ENCODE assay signal across 12 cellular contexts in genomic region chr19:41877916-41878905, GRCh38. TPM values are rescaled to one million over a fixed set of nuclear protein-coding genes. Genes with fewer than 3 reads are reported as not detected.
A peak's percentile ranks its signal among the peaks of the same experiment; 100 is the strongest.
DNase-seq lines count a peak whose midpoint lies in the region; ATAC-seq and TF ChIP-seq lines count a peak whose summit lies in the region.
"Had no signal": no experiment of that assay in that cellular context is flagged by ENCODE, and none has a peak within 500 bp of the region (broad histone marks: within the 10 kb centered on the region; RNA-seq: fewer than 3 reads in every experiment).

No MANE protein-coding gene starts in this region.

- no peaks in the 10 kb centered on the region for H3K79me1 ChIP-seq in mesendoderm (ENCODE audit: low read length)

- no peak overlapping the region for H3K23ac ChIP-seq in mesendoderm (ENCODE audit: low read length)

- no peaks in the 10 kb centered on the region for H3K9me3 Mint-ChIP-seq in activated T-helper 1 cell treated with anti-CD3 and anti-CD28 coated beads, Interleukin-12 subunit alpha, Interleukin-12 subunit beta, Interleukin-2, Interleukin-4 antibody, amounts not matched to agents 30 ng/mL and 10 ng/mL and 1 ng/mL, durations not matched to agents 14 hours and 24 hours and 36 hours

- H3K4ac ChIP-seq in mesendoderm (ENCODE audit: low read depth, low read length): no peak overlapping the region

- H3K27ac Mint-ChIP-seq in activated T-helper 1 cell treated with anti-CD3 and anti-CD28 coated beads, Interleukin-12 subunit alpha, Interleukin-12 subunit beta, Interleukin-2, Interleukin-4 antibody, amounts not matched to agents 30 ng/mL and 10 ng/mL and 1 ng/mL, durations not matched to agents 14 hours and 24 hours and 36 hours: peak overlapping the region; percentile 23

- peaks cover 5% of the 10 kb centered on the region for H3K36me3 Mint-ChIP-seq in activated T-helper 1 cell treated with anti-CD3 and anti-CD28 coated beads, Interleukin-12 subunit alpha, Interleukin-12 subunit beta, Interleukin-2, Interleukin-4 antibody, amounts not matched to agents 30 ng/mL and 10 ng/mL and 1 ng/mL, durations not matched to agents 14 hours and 24 hours and 36 hours (ENCODE audit: low read depth)

- H3K27me3 Mint-ChIP-seq in activated T-helper 1 cell treated with anti-CD3 and anti-CD28 coated beads, Interleukin-12 subunit alpha, Interleukin-12 subunit beta, Interleukin-2, Interleukin-4 antibody, amounts not matched to agents 30 ng/mL and 10 ng/mL and 1 ng/mL, durations not matched to agents 14 hours and 24 hours and 36 hours (ENCODE audit: insufficient read depth): no peaks in the 10 kb centered on the region

- no peaks in the 10 kb centered on the region for H3K9me3 ChIP-seq in neutrophil

- peak; percentile 74 for TF ChIP-seq POLR2A in GM19099 (IDR thresholded peaks at IDR 0.05; ENCODE audit: extremely low read depth, insufficient read length, low read depth)

- no peak overlapping the region for H4K5ac ChIP-seq in mesendoderm (ENCODE audit: low read length)

- H4K8ac ChIP-seq in mesendoderm (ENCODE audit: low read depth, low read length): no peak overlapping the region

- ATAC-seq in HG03135 (IDR thresholded peaks at IDR 0.05; ENCODE audit: unreplicated experiment): no peak
- ATAC-seq: left lobe of liver had no signal

- no peak overlapping the region for H2AK5ac ChIP-seq in mesendoderm (ENCODE audit: low read length)

- no peak overlapping the region for H3K18ac ChIP-seq in mesendoderm (ENCODE audit: low read length)

- no peak overlapping the region for H3K4me2 ChIP-seq in mesendoderm (ENCODE audit: low read length)

- no peak overlapping the region for H3K56ac ChIP-seq in mesendoderm (ENCODE audit: low read length)

- H3K27me3 ChIP-seq in neutrophil (no peaks in the 10 kb centered on the region), mesendoderm (ENCODE audit: insufficient read depth, low read length, poor library complexity) (no peaks in the 10 kb centered on the region)

- H3K27ac ChIP-seq in neutrophil: peak overlapping the region; percentile 89
- no peak overlapping the region for H3K27ac ChIP-seq in mesendoderm (ENCODE audit: low read depth, low read length)

- DNase-seq in GM10266 (ENCODE audit: extremely low spot score) (peak; percentile 77), 8988T (no peak), mesendoderm (no peak)
- DNase-seq in activated T-helper 1 cell treated with anti-CD3 and anti-CD28 coated beads, Interleukin-12 subunit alpha, Interleukin-12 subunit beta, Interleukin-2, Interleukin-4 antibody, amounts not matched to agents 30 ng/mL and 10 ng/mL and 1 ng/mL, durations not matched to agents 14 hours and 24 hours and 36 hours (ENCODE audit: low spot score): no peak
- no peak for DNase-seq in stimulated activated CD8-positive, alpha-beta memory T cell treated with anti-CD3 and anti-CD28 coated beads, Interleukin-4, amount 100 ng/mL, for 48 hours
- DNase-seq: NCI-H446, SIG-M5 had no signal

- peaks cover 77 to 78% of the 10 kb centered on the region in 2 experiments for H3K4me1 ChIP-seq in neutrophil (ENCODE audit: control insufficient read depth in 1 of 2, insufficient read depth in 1 of 2, low read depth in 1 of 2, low read length in 1 of 2)
- no peaks in the 10 kb centered on the region for H3K4me1 ChIP-seq in mesendoderm (ENCODE audit: control insufficient read depth, low read depth, low read length)

- H3K4me3 Mint-ChIP-seq in activated T-helper 1 cell treated with anti-CD3 and anti-CD28 coated beads, Interleukin-12 subunit alpha, Interleukin-12 subunit beta, Interleukin-2, Interleukin-4 antibody, amounts not matched to agents 30 ng/mL and 10 ng/mL and 1 ng/mL, durations not matched to agents 14 hours and 24 hours and 36 hours: no peak overlapping the region

- WGBS in mesendoderm (ENCODE audit: extremely low coverage, insufficient coverage, low lambda C conversion rate): no CpG with 5 or more reads among the region's 17 CpGs

- peak; percentile 3 for TF ChIP-seq CTCF in GM10266 (IDR thresholded peaks at IDR 0.05; ENCODE audit: control insufficient read depth, insufficient read depth, low read depth, missing control alignments)
- no peak for TF ChIP-seq CTCF in neutrophil (IDR thresholded peaks at IDR 0.05)

- no peak overlapping the region for H3K9ac ChIP-seq in mesendoderm (ENCODE audit: low read length)

- peak overlapping the region; percentile 37 to 49 for H3K4me3 ChIP-seq in neutrophil (ENCODE audit: low read depth in 1 of 2, low read length in 1 of 2)
- H3K4me3 ChIP-seq in mesendoderm (ENCODE audit: low read length): no peak overlapping the region

- H2BK15ac ChIP-seq in mesendoderm (replicated peaks; ENCODE audit: low read depth): no peak overlapping the region

- no peaks in the 10 kb centered on the region for H3K79me2 ChIP-seq in mesendoderm (ENCODE audit: control insufficient read depth, insufficient read depth, low read length)

- intact Hi-C loops in activated T-helper 1 cell treated with anti-CD3 and anti-CD28 coated beads, Interleukin-12 subunit alpha, Interleukin-12 subunit beta, Interleukin-2, Interleukin-4 antibody, amounts not matched to agents 30 ng/mL and 10 ng/mL and 1 ng/mL, durations not matched to agents 14 hours and 24 hours and 36 hours (cut with micrococcal nuclease): no loop called here

- H2BK120ac ChIP-seq in mesendoderm (ENCODE audit: low read depth, low read length): no peak overlapping the region

- peaks cover 60% of the 10 kb centered on the region for H3K4me1 Mint-ChIP-seq in activated T-helper 1 cell treated with anti-CD3 and anti-CD28 coated beads, Interleukin-12 subunit alpha, Interleukin-12 subunit beta, Interleukin-2, Interleukin-4 antibody, amounts not matched to agents 30 ng/mL and 10 ng/mL and 1 ng/mL, durations not matched to agents 14 hours and 24 hours and 36 hours (ENCODE audit: low read depth)

- H3K36me3 ChIP-seq in neutrophil (no peaks in the 10 kb centered on the region), mesendoderm (ENCODE audit: control insufficient read depth, insufficient read depth, low read length) (no peaks in the 10 kb centered on the region)

- H2BK5ac ChIP-seq in mesendoderm (ENCODE audit: low read length): no peak overlapping the region

RNA-seq across cellular contexts. Expression of gene CD79A, which starts 1.1 kb away (rescaled TPM):
- 2.7 and 2.9 TPM in 2 replicates for total RNA-seq in activated T-helper 1 cell treated with anti-CD3 and anti-CD28 coated beads, Interleukin-12 subunit alpha, Interleukin-12 subunit beta, Interleukin-2, Interleukin-4 antibody, amounts not matched to agents 30 ng/mL and 10 ng/mL and 1 ng/mL, durations not matched to agents 14 hours and 24 hours and 36 hours
- 0.41 TPM for polyA plus RNA-seq in mesendoderm (2013, experiment 1 of 2)
- polyA plus RNA-seq in mesendoderm (2013, experiment 2 of 2): 0.46 TPM
- total RNA-seq: fibroblast of villous mesenchyme had no signal

RNA-seq across cellular contexts. Expression of gene ARHGEF1, which starts 4.8 kb away (rescaled TPM):
- 386 and 392 TPM in 2 replicates for total RNA-seq in activated T-helper 1 cell treated with anti-CD3 and anti-CD28 coated beads, Interleukin-12 subunit alpha, Interleukin-12 subunit beta, Interleukin-2, Interleukin-4 antibody, amounts not matched to agents 30 ng/mL and 10 ng/mL and 1 ng/mL, durations not matched to agents 14 hours and 24 hours and 36 hours
- 38.0 TPM for polyA plus RNA-seq in mesendoderm (2013, experiment 1 of 2)
- polyA plus RNA-seq in mesendoderm (2013, experiment 2 of 2): 36.4 TPM

RNA-seq across cellular contexts. Expression of gene RPS19, which starts 18.2 kb away (rescaled TPM):
- total RNA-seq in activated T-helper 1 cell treated with anti-CD3 and anti-CD28 coated beads, Interleukin-12 subunit alpha, Interleukin-12 subunit beta, Interleukin-2, Interleukin-4 antibody, amounts not matched to agents 30 ng/mL and 10 ng/mL and 1 ng/mL, durations not matched to agents 14 hours and 24 hours and 36 hours: 2,887 and 2,906 TPM in 2 replicates
- polyA plus RNA-seq in mesendoderm (2013, experiment 1 of 2): 3,019 TPM
- polyA plus RNA-seq in mesendoderm (2013, experiment 2 of 2): 2,972 TPM

RNA-seq across cellular contexts. Expression of gene DMRTC2, which starts 33.4 kb away (rescaled TPM):
- not detected in 2 replicates for total RNA-seq in activated T-helper 1 cell treated with anti-CD3 and anti-CD28 coated beads, Interleukin-12 subunit alpha, Interleukin-12 subunit beta, Interleukin-2, Interleukin-4 antibody, amounts not matched to agents 30 ng/mL and 10 ng/mL and 1 ng/mL, durations not matched to agents 14 hours and 24 hours and 36 hours
- not detected for polyA plus RNA-seq in mesendoderm (2013, experiment 1 of 2)
- not detected for polyA plus RNA-seq in mesendoderm (2013, experiment 2 of 2)
- total RNA-seq: fibroblast of villous mesenchyme, left lobe of liver had no signal

RNA-seq across cellular contexts. Expression of gene LYPD4, which starts 33.7 kb away (rescaled TPM):
- not detected in 2 replicates for total RNA-seq in activated T-helper 1 cell treated with anti-CD3 and anti-CD28 coated beads, Interleukin-12 subunit alpha, Interleukin-12 subunit beta, Interleukin-2, Interleukin-4 antibody, amounts not matched to agents 30 ng/mL and 10 ng/mL and 1 ng/mL, durations not matched to agents 14 hours and 24 hours and 36 hours
- polyA plus RNA-seq in mesendoderm (2013, experiment 1 of 2): not detected
- not detected for polyA plus RNA-seq in mesendoderm (2013, experiment 2 of 2)
- total RNA-seq: fibroblast of villous mesenchyme, left lobe of liver had no signal
